8 cellular contexts compared by ENCODE assay signal in genomic region chr2:96760986-96761832, GRCh38. TPM values are rescaled to one million over a fixed set of nuclear protein-coding genes. Genes with fewer than 3 reads are reported as not detected.
DNase-seq lines count a peak whose midpoint lies in the region; ATAC-seq and TF ChIP-seq lines count a peak whose summit lies in the region.

No MANE protein-coding gene starts in this region.

- 71 to 86% methylated on average over 5 to 7 of the region's 59 CpGs for WGBS in esophagus squamous epithelium, 2 donors
- WGBS in neuronal stem cell (ENCODE audit: extremely low coverage in 2 of 2, insufficient read length in 2 of 2, insufficient replicate concordance in 1 of 2), 2 donors = no CpG with 5 or more reads among the region's 59 CpGs

- peak overlapping the region; percentile 82 for H2AFZ ChIP-seq in neuronal stem cell (ENCODE audit: low read length)

- peak overlapping the region; percentile 99 for H2AK5ac ChIP-seq in neuronal stem cell (ENCODE audit: low read depth, low read length)

- H4K8ac ChIP-seq in neuronal stem cell (ENCODE audit: low read depth, low read length) = peak overlapping the region; percentile 83

- H3K36me3 ChIP-seq in esophagus squamous epithelium = no peaks in the 10 kb centered on the region
- H3K36me3 ChIP-seq in neuronal stem cell (replicated peaks in 1 of 2; ENCODE audit: control insufficient read depth in 2 of 2, insufficient read depth in 2 of 2, low read length in 2 of 2) = no peaks in the 10 kb centered on the region

- intact Hi-C loops in esophagus squamous epithelium (cut with DNase I) = loop anchor here (10.0 kb wide), 2 partner anchors 126 to 226 kb away; partner anchors contain the start of genes ARID5A and KANSL3

- DNase-seq in GM10266 (ENCODE audit: extremely low spot score) (no peak), esophagus squamous epithelium (lab: John Stamatoyannopoulos, UW) (no peak), neuronal stem cell (ENCODE audit: low spot score) (no peak), dermis blood vessel endothelial cell (no peak), KG1 (lab: John Stamatoyannopoulos, UW) (no peak)

- TF ChIP-seq CTCF in 22Rv1 (IDR thresholded peaks at IDR 0.05) = peak; percentile 83
- TF ChIP-seq CTCF in GM10266 (IDR thresholded peaks at IDR 0.05; ENCODE audit: control insufficient read depth, insufficient read depth, low read depth, missing control alignments) = peak; percentile 86
- peak; percentile 81 for TF ChIP-seq CTCF in VCaP (conservative IDR thresholded peaks at IDR 0.05)
- peak in 5 of 6 experiments; percentile 13 to 78 (median 59) for TF ChIP-seq CTCF in esophagus squamous epithelium (IDR thresholded peaks at IDR 0.05)

- H3K4me1 ChIP-seq in esophagus squamous epithelium (peaks cover 31 to 84% (median 50%) of the 10 kb centered on the region in 3 donors), neuronal stem cell (ENCODE audit: control insufficient read depth in 2 of 2, insufficient read depth in 1 of 2, low read depth in 1 of 2, low read length in 2 of 2) (peaks cover 26 to 27% of the 10 kb centered on the region in 2 donors)

- H3K79me1 ChIP-seq in neuronal stem cell (ENCODE audit: low read depth, low read length) = peaks cover 6% of the 10 kb centered on the region

- TF ChIP-seq POLR2A in esophagus squamous epithelium (IDR thresholded peaks at IDR 0.05) = no peak

- peak overlapping the region; percentile 24 for H2BK12ac ChIP-seq in neuronal stem cell (ENCODE audit: low read length)

- H3K27me3 ChIP-seq in esophagus squamous epithelium = no peaks in the 10 kb centered on the region
- H3K27me3 ChIP-seq in neuronal stem cell (ENCODE audit: control insufficient read depth in 3 of 3, insufficient read depth in 3 of 3, low read depth in 1 of 3, low read length in 3 of 3) = no peaks in the 10 kb centered on the region

- H3K4me2 ChIP-seq in neuronal stem cell (ENCODE audit: insufficient read depth, low read length, poor library complexity, severe bottlenecking) = peak overlapping the region; percentile 66

- H3K4me3 ChIP-seq in esophagus squamous epithelium (peak overlapping the region; percentile 45 to 83 (median 71)), neuronal stem cell (ENCODE audit: low read length in 2 of 2) (peak overlapping the region; percentile 52 to 93)

- peak overlapping the region; percentile 98 for H3K23ac ChIP-seq in neuronal stem cell (ENCODE audit: low read depth, low read length, poor library complexity)

- peak overlapping the region; percentile 72 for H3K27ac ChIP-seq in 22Rv1
- H3K27ac ChIP-seq in VCaP = peak overlapping the region; percentile 77
- peak overlapping the region; percentile 84 to 92 (median 90) for H3K27ac ChIP-seq in esophagus squamous epithelium
- H3K27ac ChIP-seq in neuronal stem cell (replicated peaks; ENCODE audit: low read length) = peak overlapping the region; percentile 72

- no peaks in the 10 kb centered on the region for H3K9me3 ChIP-seq in esophagus squamous epithelium
- H3K9me3 ChIP-seq in neuronal stem cell (replicated peaks in 1 of 2; ENCODE audit: control insufficient read depth in 2 of 2, insufficient read depth in 1 of 2, low read depth in 1 of 2, low read length in 2 of 2) = peaks cover 0 to 2% of the 10 kb centered on the region in 2 donors

- peak overlapping the region; percentile 56 for H2BK120ac ChIP-seq in neuronal stem cell (ENCODE audit: low read depth, low read length)

- peak overlapping the region; percentile 96 for H2BK15ac ChIP-seq in neuronal stem cell (ENCODE audit: low read length)

- H3K4ac ChIP-seq in neuronal stem cell (ENCODE audit: low read length) = peak overlapping the region; percentile 86

- peak overlapping the region; percentile 69 for H2BK5ac ChIP-seq in neuronal stem cell (ENCODE audit: low read length)

- H4K91ac ChIP-seq in neuronal stem cell (ENCODE audit: low read depth, low read length, poor library complexity) = peak overlapping the region; percentile 86

- peak overlapping the region; percentile 87 for H3K14ac ChIP-seq in neuronal stem cell (ENCODE audit: low read length)

- H3K18ac ChIP-seq in neuronal stem cell (ENCODE audit: low read length) = peak overlapping the region; percentile 95

- ATAC-seq in HG03097 (IDR thresholded peaks at IDR 0.05; ENCODE audit: low FRiP score, unreplicated experiment) = peak; percentile 9

- H3K9ac ChIP-seq in neuronal stem cell (ENCODE audit: low read depth, low read length, poor library complexity) = peak overlapping the region; percentile 95

RNA-seq across cellular contexts. Expression of gene CNNM4, which starts 0.5 kb away (rescaled TPM):
- total RNA-seq in esophagus squamous epithelium = 1 to 10 TPM; 3.4 to 8.5 (median 6.7) TPM
- polyA plus RNA-seq in neuronal stem cell (2013, experiment 1 of 2) = 20.5 TPM
- 22.0 TPM for polyA plus RNA-seq in neuronal stem cell (2013, experiment 2 of 2)
- 2.4 and 3.2 TPM in 2 replicates for total RNA-seq in dermis blood vessel endothelial cell

RNA-seq across cellular contexts. Expression of gene LMAN2L, which starts 21.3 kb away (rescaled TPM):
- 10 to 100 TPM in 2 of 4 donors, 1 to 10 TPM in 2; 7.4 to 12.6 (median 10.5) TPM for total RNA-seq in esophagus squamous epithelium
- polyA plus RNA-seq in neuronal stem cell (2013, experiment 1 of 2) = 17.6 TPM
- 18.5 TPM for polyA plus RNA-seq in neuronal stem cell (2013, experiment 2 of 2)
- total RNA-seq in dermis blood vessel endothelial cell = 24.2 and 24.7 TPM in 2 replicates

RNA-seq across cellular contexts. Expression of gene CNNM3, which starts 54.9 kb away (rescaled TPM):
- total RNA-seq in esophagus squamous epithelium = 10 to 100 TPM in 1 of 4 donors, 1 to 10 TPM in 3; 3.7 to 10.2 (median 5.5) TPM
- 13.3 TPM for polyA plus RNA-seq in neuronal stem cell (2013, experiment 1 of 2)
- polyA plus RNA-seq in neuronal stem cell (2013, experiment 2 of 2) = 13.5 TPM
- 14.0 and 24.9 TPM in 2 replicates for total RNA-seq in dermis blood vessel endothelial cell
